Comparison of ENCODE assay signal across 11 cellular contexts in the genomic region with DNA sequence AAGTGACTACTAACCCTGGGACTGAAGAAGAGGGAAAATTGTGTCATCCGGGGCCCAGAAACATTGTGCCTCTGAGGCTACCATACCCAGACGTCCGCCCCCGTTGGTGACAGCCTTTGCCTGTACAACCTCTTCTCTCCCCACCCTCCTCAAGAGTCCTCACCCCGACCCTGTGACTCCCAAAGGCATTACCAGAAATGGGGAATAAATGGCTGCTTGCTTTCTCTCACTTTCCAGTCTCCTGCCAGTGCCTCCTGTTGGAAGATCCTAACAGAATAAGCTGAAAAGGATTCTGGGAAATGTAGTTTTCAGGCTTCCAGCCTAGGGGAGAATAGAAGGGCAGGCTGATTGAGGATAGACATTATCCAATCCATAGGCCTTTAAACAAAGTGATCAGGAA. TPM values are rescaled to one million over a fixed set of nuclear protein-coding genes. Genes with fewer than 3 reads are reported as not detected.
DNase-seq lines count a peak whose midpoint lies in the region; ATAC-seq and TF ChIP-seq lines count a peak whose summit lies in the region.
"Had no signal": no experiment of that assay in that cellular context is flagged by ENCODE, and none has a peak within 500 bp of the region (broad histone marks: within the 10 kb centered on the region; RNA-seq: fewer than 3 reads in every experiment).

No MANE protein-coding gene starts in this region.

- H4K8ac ChIP-seq in H9 (replicated peaks; ENCODE audit: insufficient read length, low read depth, low read length) = no peak overlapping the region

- H3K27me3 Mint-ChIP-seq in H9 (ENCODE audit: low read depth) (peaks cover 4% of the 10 kb centered on the region), activated B cell treated with CpG ODN at 0.5 μM for 24 hours (peaks cover 4% of the 10 kb centered on the region)

- H3K4me3 ChIP-seq in iPS-20b (ENCODE audit: low read length) = peak overlapping the region; percentile 67
- H3K4me3 ChIP-seq in spleen = peak overlapping the region in 2 of 8 donors; percentile 11 to 17

- H2AFZ ChIP-seq in H9 (ENCODE audit: low read length) = peak overlapping the region; percentile 93

- POLR2A ChIA-PET in activated B cell treated with CpG ODN at 0.5 μM for 24 hours (lab: Charles Lee) = no interaction called here

- H2BK15ac ChIP-seq in H9 (ENCODE audit: low read depth, low read length) = no peak overlapping the region

- H3K36me3 ChIP-seq in iPS-20b (ENCODE audit: insufficient read depth, low read depth, low read length) (no peaks in the 10 kb centered on the region), spleen (no peaks in the 10 kb centered on the region)

- H4K5ac ChIP-seq in H9 (ENCODE audit: insufficient read length, low read depth, low read length) = no peak overlapping the region

- no peak overlapping the region for H3K18ac ChIP-seq in H9 (ENCODE audit: insufficient read length, low read depth, low read length)

- H2BK12ac ChIP-seq in H9 (ENCODE audit: insufficient read length, low read depth, low read length) = no peak overlapping the region

- no peak overlapping the region for H3K4ac ChIP-seq in H9 (ENCODE audit: low read depth, low read length)

- H3K36me3 Mint-ChIP-seq in H9 (ENCODE audit: insufficient read depth in 1 of 3, low read depth in 3 of 3) = no peaks in the 10 kb centered on the region
- no peaks in the 10 kb centered on the region for H3K36me3 Mint-ChIP-seq in activated B cell treated with CpG ODN at 0.5 μM for 24 hours (ENCODE audit: low read depth)

- H3K14ac ChIP-seq in H9 (ENCODE audit: insufficient read depth, low read length) = 0 out of 2 replicates have a peak overlapping the region, but pooled peaks have one; percentile 63

- no peak overlapping the region for H2BK120ac ChIP-seq in H9 (ENCODE audit: low read depth, low read length, poor library complexity, severe bottlenecking)

- no CpG with 5 or more reads among the region's 5 CpGs for WGBS in H9 (ENCODE audit: extremely low coverage, insufficient read length, low lambda C conversion rate)
- WGBS in spleen, 5 donors = 40 to 57% (median 52%) methylated on average over 5 of the region's 5 CpGs

- peak overlapping the region in 1 of 3 experiments; percentile 58; a peak in 1 of 7 replicates for H3K27ac Mint-ChIP-seq in H9
- no peak overlapping the region for H3K27ac Mint-ChIP-seq in activated B cell treated with CpG ODN at 0.5 μM for 24 hours

- no peak overlapping the region for H3K27ac ChIP-seq in H9 (ENCODE audit: insufficient read length, low read depth, low read length)
- H3K27ac ChIP-seq in iPS-20b (ENCODE audit: low read length) = no peak overlapping the region
- H3K27ac ChIP-seq in spleen = no peak overlapping the region

- H3K4me1 Mint-ChIP-seq in H9 (peaks cover 0 to 2% of the 10 kb centered on the region in 2 experiments; a peak in 2 of 4 replicates), activated B cell treated with CpG ODN at 0.5 μM for 24 hours (no peaks in the 10 kb centered on the region)

- H3K4me3 Mint-ChIP-seq in H9 (peak overlapping the region; percentile 45 to 61), activated B cell treated with CpG ODN at 0.5 μM for 24 hours (peak overlapping the region; percentile 64)

- no peak overlapping the region for H3K56ac ChIP-seq in H9 (ENCODE audit: insufficient read length, low read depth, low read length)

- intact Hi-C loops in activated B cell treated with CpG ODN at 0.5 μM for 24 hours (cut with micrococcal nuclease) = no loop called here
- intact Hi-C loops in spleen (cut with DNase I; ENCODE audit: low total_unique reads) = no loop called here

- H3K4me1 ChIP-seq in H9 (ENCODE audit: insufficient read depth, low read length) (no peaks in the 10 kb centered on the region), iPS-20b (ENCODE audit: insufficient read depth, low read length) (no peaks in the 10 kb centered on the region), spleen (no peaks in the 10 kb centered on the region)

- H3K9ac ChIP-seq in H9 (ENCODE audit: extremely low read depth, insufficient read length, low read length) = no peak overlapping the region
- no peak overlapping the region for H3K9ac ChIP-seq in iPS-20b (ENCODE audit: low read depth, low read length)

- CTCF ChIA-PET in activated B cell treated with CpG ODN at 0.5 μM for 24 hours (lab: Charles Lee) = no interaction called here

- H3K79me2 ChIP-seq in H9 (ENCODE audit: insufficient read depth, low read length) = no peaks in the 10 kb centered on the region

- H3T11ph ChIP-seq in H9 (ENCODE audit: low read length) = no peak overlapping the region

- H3K23ac ChIP-seq in H9 (ENCODE audit: insufficient read length, low read depth, low read length) = no peak overlapping the region

- no peaks in the 10 kb centered on the region for H3K79me1 ChIP-seq in H9 (ENCODE audit: insufficient read depth, low read depth, low read length, poor library complexity, severe bottlenecking)

- H4K91ac ChIP-seq in H9 (ENCODE audit: insufficient read length, low read depth, low read length) = no peak overlapping the region

- H4K20me1 ChIP-seq in H9 (ENCODE audit: control insufficient read depth, insufficient read depth, insufficient read length) = no peaks in the 10 kb centered on the region

- peaks cover 3% of the 10 kb centered on the region for H3K23me2 ChIP-seq in H9 (ENCODE audit: insufficient read length, low read depth, low read length, poor library complexity, severe bottlenecking)

- peak; percentile 17 for DNase-seq in 8988T
- peak; percentile 53 for DNase-seq in H9
- no peak for DNase-seq in activated B cell treated with CpG ODN at 0.5 μM for 24 hours
- no peak for DNase-seq in spleen
- no peak for DNase-seq in stimulated activated CD4-positive, alpha-beta T cell treated with anti-CD3 and anti-CD28 coated beads, Interleukin-2, amount 100 ng/mL, for 48 hours
- no peak for DNase-seq in stimulated activated CD4-positive, alpha-beta T cell treated with anti-CD3 and anti-CD28 coated beads, Interleukin-4, amount 100 ng/mL, for 4 hours
- DNase-seq: activated T-cell treated with anti-CD3 and anti-CD28 coated beads for 4 hours; NCI-H510A; stimulated activated CD4-positive, alpha-beta T cell treated with anti-CD3 and anti-CD28 coated beads, Interleukin-15, amount 100 ng/mL, for 24 hours had no signal

- H2BK20ac ChIP-seq in H9 (ENCODE audit: low read depth, low read length, poor library complexity, severe bottlenecking) = no peak overlapping the region

- H2AK5ac ChIP-seq in H9 (ENCODE audit: insufficient read length, low read length) = no peak overlapping the region

- no peak for TF ChIP-seq POLR2A in spleen (IDR thresholded peaks at IDR 0.05)

- ATAC-seq in activated B cell treated with CpG ODN at 0.5 μM for 24 hours (ENCODE audit: low read depth) (no peak), HG03457 (IDR thresholded peaks at IDR 0.05; ENCODE audit: unreplicated experiment) (no peak)

- no peaks in the 10 kb centered on the region for H3K27me3 ChIP-seq in H9 (ENCODE audit: insufficient read depth, low read length)
- peaks cover 7% of the 10 kb centered on the region; the same call in 1 of the 2 replicates for H3K27me3 ChIP-seq in iPS-20b (ENCODE audit: insufficient read depth, low read length)
- peaks cover 0 to 12% (median 0%) of the 10 kb centered on the region in 7 donors for H3K27me3 ChIP-seq in spleen (replicated peaks in 1 of 7)

- peak; percentile 45; the same call in 2 of the 3 replicates for TF ChIP-seq CTCF in H9 (conservative IDR thresholded peaks at IDR 0.05)
- TF ChIP-seq CTCF in activated B cell treated with CpG ODN at 0.5 μM for 24 hours (IDR thresholded peaks at IDR 0.05) = no peak
- TF ChIP-seq CTCF in spleen (IDR thresholded peaks at IDR 0.05 in 8 of 11, conservative IDR thresholded peaks at IDR 0.05 in 3 of 11) = no peak

- peak overlapping the region; percentile 52 for H3K4me2 ChIP-seq in H9 (ENCODE audit: insufficient read depth, insufficient read length, low read length)

- H3K9me3 Mint-ChIP-seq in H9 (no peaks in the 10 kb centered on the region), activated B cell treated with CpG ODN at 0.5 μM for 24 hours (no peaks in the 10 kb centered on the region)

- no peaks in the 10 kb centered on the region for H3K9me3 ChIP-seq in H9 (ENCODE audit: control insufficient read depth, low read depth, low read length)
- H3K9me3 ChIP-seq in iPS-20b (ENCODE audit: insufficient read depth, low read depth, low read length) = no peaks in the 10 kb centered on the region
- no peaks in the 10 kb centered on the region for H3K9me3 ChIP-seq in spleen

- H2BK5ac ChIP-seq in H9 (ENCODE audit: insufficient read length, low read length) = no peak overlapping the region

RNA-seq across cellular contexts. Expression of gene SLC25A36, which starts 30.8 kb away (rescaled TPM):
- total RNA-seq in H9 (2021) (70.0 and 77.5 TPM in 2 replicates), activated B cell treated with CpG ODN at 0.5 μM for 24 hours (40.4 and 45.7 TPM in 2 replicates), spleen (10 to 100 TPM; 43.9 to 82.5 (median 60.2) TPM)
- polyA plus RNA-seq in spleen = 10 to 100 TPM; 19.1 to 22.5 (median 19.7) TPM

Comparison
In these comparisons a context has a peak if more than half of its experiments do, and no peak if none do; other contexts are left out.
1. DNase-seq: peak in 8988T (single experiment) and H9 (single experiment); none in activated B cell treated with CpG ODN at 0.5 μM for 24 hours (single experiment), spleen (single experiment), stimulated activated CD4-positive, alpha-beta T cell treated with anti-CD3 and anti-CD28 coated beads, Interleukin-2, amount 100 ng/mL, for 48 hours (0 of 2) and stimulated activated CD4-positive, alpha-beta T cell treated with anti-CD3 and anti-CD28 coated beads, Interleukin-4, amount 100 ng/mL, for 4 hours (0 of 2).